36 cellular contexts compared by ENCODE assay signal in the genomic region with DNA sequence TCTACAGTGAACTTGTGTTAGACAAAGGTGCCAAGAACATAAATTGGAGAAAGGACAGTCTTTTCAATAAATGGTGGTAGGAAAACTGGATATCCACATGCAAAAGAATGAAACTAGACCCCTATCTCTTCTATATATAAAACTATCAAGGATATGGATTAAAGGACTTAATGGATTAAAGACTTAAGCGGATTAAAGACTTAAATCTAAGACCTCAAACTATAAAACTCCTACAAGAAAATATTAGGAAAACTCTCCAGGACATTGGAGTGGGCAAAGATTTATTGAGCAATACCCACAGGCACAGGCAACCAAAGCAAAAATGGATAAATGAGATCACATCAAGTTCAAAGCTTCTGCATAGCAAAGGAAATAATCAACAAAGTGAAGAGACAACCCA.
"Had no signal": no experiment of that assay in that cellular context is flagged by ENCODE, and none has a peak within 500 bp of the region (broad histone marks: within the 10 kb centered on the region; RNA-seq: fewer than 3 reads in every experiment).

No MANE protein-coding gene starts in this region.

- H3K27ac Mint-ChIP-seq: activated B cell treated with CpG ODN at 0.5 μM for 24 hours; activated CD4-positive, alpha-beta memory T cell treated with anti-CD3 and anti-CD28 coated beads, Interleukin-2, amount 10 ng/mL, durations not matched to agents 7 days and 5 days; activated CD4-positive, alpha-beta T cell treated with anti-CD3 and anti-CD28 coated beads for 36 hours; activated CD4-positive, alpha-beta T cell treated with anti-CD3 and anti-CD28 coated beads, Interleukin-2, amount 10 ng/mL, durations not matched to agents 7 days and 5 days; activated CD8-positive, alpha-beta memory T cell treated with anti-CD3 and anti-CD28 coated beads, Interleukin-2, amount 10 ng/mL, durations not matched to agents 7 days and 5 days; activated CD8-positive, alpha-beta T cell treated with anti-CD3 and anti-CD28 coated beads, Interleukin-2, amount 10 ng/mL, durations not matched to agents 7 days and 5 days; activated naive CD4-positive, alpha-beta T cell treated with anti-CD3 and anti-CD28 coated beads, Interleukin-2, amount 10 ng/mL, durations not matched to agents 7 days and 5 days; activated naive CD4-positive, alpha-beta T cell treated with anti-CD3 and anti-CD28 coated beads, Interleukin-2, amount 50 U/mL, for 24 hours; activated naive CD8-positive, alpha-beta T cell; activated naive CD8-positive, alpha-beta T cell treated with anti-CD3 and anti-CD28 coated beads, Interleukin-2, amount 10 ng/mL, durations not matched to agents 7 days and 5 days; activated naive CD8-positive, alpha-beta T cell treated with anti-CD3 and anti-CD28 coated beads, Interleukin-2, amount 50 U/mL, for 24 hours; activated T-cell treated with anti-CD3 and anti-CD28 coated beads, Interleukin-2, amount 50 U/mL, for 24 hours; activated T-helper 2 cell treated with anti-CD3 and anti-CD28 coated beads, Interferon-gamma antibody, Interleukin-2, Interleukin-4, amounts not matched to agents 10 μg/mL and 5 μg/mL and 100 μg/mL, durations not matched to agents 14 hours and 24 hours and 36 hours; T-helper 1 cell treated with Interleukin-12 subunit alpha and Interleukin-12 subunit beta and Interleukin-4 antibody, amounts not matched to agents 30 μg/mL and 1 μg/mL, for 36 hours; T-helper 2 cell treated with Interferon-gamma antibody and Interleukin-4, amounts not matched to agents 5 μg/mL and 100 μg/mL, for 36 hours had no signal

- H3K4me1 Mint-ChIP-seq: activated B cell treated with CpG ODN at 0.5 μM for 24 hours; activated CD4-positive, alpha-beta memory T cell treated with anti-CD3 and anti-CD28 coated beads, Interleukin-2, amount 10 ng/mL, durations not matched to agents 7 days and 5 days; activated CD4-positive, alpha-beta T cell treated with anti-CD3 and anti-CD28 coated beads for 36 hours; activated CD4-positive, alpha-beta T cell treated with anti-CD3 and anti-CD28 coated beads, Interleukin-2, amount 10 ng/mL, durations not matched to agents 7 days and 5 days; activated CD8-positive, alpha-beta memory T cell treated with anti-CD3 and anti-CD28 coated beads, Interleukin-2, amount 10 ng/mL, durations not matched to agents 7 days and 5 days; activated naive CD4-positive, alpha-beta T cell treated with anti-CD3 and anti-CD28 coated beads, Interleukin-2, amount 10 ng/mL, durations not matched to agents 7 days and 5 days; activated naive CD4-positive, alpha-beta T cell treated with anti-CD3 and anti-CD28 coated beads, Interleukin-2, amount 50 U/mL, for 24 hours; activated naive CD8-positive, alpha-beta T cell treated with anti-CD3 and anti-CD28 coated beads, Interleukin-2, amount 10 ng/mL, durations not matched to agents 7 days and 5 days; activated naive CD8-positive, alpha-beta T cell treated with anti-CD3 and anti-CD28 coated beads, Interleukin-2, amount 50 U/mL, for 24 hours; brain; central memory CD8-positive, alpha-beta T cell had no signal

- H3K4me3 ChIP-seq: ascending aorta, cardiac muscle cell had no signal

- H3K27me3 Mint-ChIP-seq: activated B cell treated with CpG ODN at 0.5 μM for 24 hours; activated CD4-positive, alpha-beta memory T cell treated with anti-CD3 and anti-CD28 coated beads, Interleukin-2, amount 10 ng/mL, durations not matched to agents 7 days and 5 days; activated CD4-positive, alpha-beta T cell treated with anti-CD3 and anti-CD28 coated beads for 36 hours; activated CD4-positive, alpha-beta T cell treated with anti-CD3 and anti-CD28 coated beads, Interleukin-2, amount 10 ng/mL, durations not matched to agents 7 days and 5 days; activated CD8-positive, alpha-beta memory T cell treated with anti-CD3 and anti-CD28 coated beads, Interleukin-2, amount 10 ng/mL, durations not matched to agents 7 days and 5 days; activated naive CD4-positive, alpha-beta T cell treated with anti-CD3 and anti-CD28 coated beads, Interleukin-2, amount 10 ng/mL, durations not matched to agents 7 days and 5 days; activated naive CD4-positive, alpha-beta T cell treated with anti-CD3 and anti-CD28 coated beads, Interleukin-2, amount 50 U/mL, for 24 hours; activated naive CD8-positive, alpha-beta T cell; activated naive CD8-positive, alpha-beta T cell treated with anti-CD3 and anti-CD28 coated beads, Interleukin-2, amount 10 ng/mL, durations not matched to agents 7 days and 5 days; activated naive CD8-positive, alpha-beta T cell treated with anti-CD3 and anti-CD28 coated beads, Interleukin-2, amount 50 U/mL, for 24 hours; activated T-cell treated with anti-CD3 and anti-CD28 coated beads, Interleukin-2, amount 50 U/mL, for 24 hours; brain; central memory CD8-positive, alpha-beta T cell had no signal

- ATAC-seq: activated CD4-positive, alpha-beta T cell treated with anti-CD3 and anti-CD28 coated beads for 36 hours; activated CD8-positive, alpha-beta memory T cell treated with anti-CD3 and anti-CD28 coated beads, Interleukin-2, amount 10 ng/mL, durations not matched to agents 7 days and 5 days; activated CD8-positive, alpha-beta T cell treated with anti-CD3 and anti-CD28 coated beads, Interleukin-2, amount 10 ng/mL, durations not matched to agents 7 days and 5 days; activated naive CD8-positive, alpha-beta T cell treated with anti-CD3 and anti-CD28 coated beads, Interleukin-2, amount 50 U/mL, for 24 hours had no signal

- H3K4me3 Mint-ChIP-seq: activated B cell treated with CpG ODN at 0.5 μM for 24 hours; activated CD4-positive, alpha-beta memory T cell treated with anti-CD3 and anti-CD28 coated beads, Interleukin-2, amount 10 ng/mL, durations not matched to agents 7 days and 5 days; activated CD4-positive, alpha-beta T cell treated with anti-CD3 and anti-CD28 coated beads for 36 hours; activated CD4-positive, alpha-beta T cell treated with anti-CD3 and anti-CD28 coated beads, Interleukin-2, amount 10 ng/mL, durations not matched to agents 7 days and 5 days; activated CD8-positive, alpha-beta memory T cell treated with anti-CD3 and anti-CD28 coated beads, Interleukin-2, amount 10 ng/mL, durations not matched to agents 7 days and 5 days; activated CD8-positive, alpha-beta T cell treated with anti-CD3 and anti-CD28 coated beads, Interleukin-2, amount 10 ng/mL, durations not matched to agents 7 days and 5 days; activated naive CD4-positive, alpha-beta T cell treated with anti-CD3 and anti-CD28 coated beads, Interleukin-2, amount 10 ng/mL, durations not matched to agents 7 days and 5 days; activated naive CD4-positive, alpha-beta T cell treated with anti-CD3 and anti-CD28 coated beads, Interleukin-2, amount 50 U/mL, for 24 hours; activated naive CD8-positive, alpha-beta T cell; activated naive CD8-positive, alpha-beta T cell treated with anti-CD3 and anti-CD28 coated beads, Interleukin-2, amount 10 ng/mL, durations not matched to agents 7 days and 5 days; activated naive CD8-positive, alpha-beta T cell treated with anti-CD3 and anti-CD28 coated beads, Interleukin-2, amount 50 U/mL, for 24 hours; activated T-cell treated with anti-CD3 and anti-CD28 coated beads, Interleukin-2, amount 50 U/mL, for 24 hours; brain; central memory CD8-positive, alpha-beta T cell; T-helper 1 cell treated with Interleukin-12 subunit alpha and Interleukin-12 subunit beta and Interleukin-4 antibody, amounts not matched to agents 30 μg/mL and 1 μg/mL, for 36 hours; T-helper 2 cell treated with Interferon-gamma antibody and Interleukin-4, amounts not matched to agents 5 μg/mL and 100 μg/mL, for 36 hours had no signal

- DNase-seq: activated B cell treated with CpG ODN at 0.5 μM for 24 hours; activated CD4-positive, alpha-beta memory T cell treated with anti-CD3 and anti-CD28 coated beads, Interleukin-2, amount 10 ng/mL, durations not matched to agents 7 days and 5 days; activated CD4-positive, alpha-beta T cell treated with anti-CD3 and anti-CD28 coated beads for 1 hour; activated CD4-positive, alpha-beta T cell treated with anti-CD3 and anti-CD28 coated beads for 36 hours; activated CD4-positive, alpha-beta T cell treated with anti-CD3 and anti-CD28 coated beads for 48 hours; activated CD4-positive, alpha-beta T cell treated with anti-CD3 and anti-CD28 coated beads, Interleukin-2, amount 10 ng/mL, durations not matched to agents 7 days and 5 days; activated CD4-positive, alpha-beta T cell treated with anti-CD3 and anti-CD28 coated beads, Interleukin-2, amount 50 U/mL, for 48 hours; activated CD8-positive, alpha-beta memory T cell treated with anti-CD3 and anti-CD28 coated beads for 24 hours; activated CD8-positive, alpha-beta memory T cell treated with anti-CD3 and anti-CD28 coated beads, Interleukin-2, amount 10 ng/mL, durations not matched to agents 7 days and 5 days; activated CD8-positive, alpha-beta memory T cell treated with anti-CD3 and anti-CD28 coated beads, Interleukin-2, amount 50 U/mL, for 48 hours; activated CD8-positive, alpha-beta T cell treated with anti-CD3 and anti-CD28 coated beads, Interleukin-2, amount 10 ng/mL, durations not matched to agents 7 days and 5 days; activated effector memory CD4-positive, alpha-beta T cell treated with Interleukin-2 at 50 U/mL for 16 hours; activated gamma-delta T cell; activated naive CD4-positive, alpha-beta T cell treated with anti-CD3 and anti-CD28 coated beads, Interleukin-2, amount 10 ng/mL, durations not matched to agents 7 days and 5 days; activated naive CD4-positive, alpha-beta T cell treated with Interleukin-2 at 50 U/mL for 16 hours; activated naive CD8-positive, alpha-beta T cell treated with anti-CD3 and anti-CD28 coated beads, Interleukin-2, amount 10 ng/mL, durations not matched to agents 7 days and 5 days; activated naive CD8-positive, alpha-beta T cell treated with anti-CD3 and anti-CD28 coated beads, Interleukin-2, amount 50 U/mL, for 24 hours; activated T-cell treated with anti-CD3 and anti-CD28 coated beads, Interleukin-2, amount 50 U/mL, for 24 hours; activated T-cell treated with anti-CD3 and anti-CD28 coated beads, Interleukin-2, amount 50 U/mL, for 48 hours; amygdala; anterior cingulate cortex; caudate nucleus; cerebellar nuclear complex; T-helper 2 cell; T-helper 9 cell had no signal

- H3K9me3 Mint-ChIP-seq: activated CD4-positive, alpha-beta T cell treated with anti-CD3 and anti-CD28 coated beads, Interleukin-2, amount 10 ng/mL, durations not matched to agents 7 days and 5 days; activated naive CD8-positive, alpha-beta T cell treated with anti-CD3 and anti-CD28 coated beads, Interleukin-2, amount 10 ng/mL, durations not matched to agents 7 days and 5 days; activated T-cell treated with anti-CD3 and anti-CD28 coated beads, Interleukin-2, amount 50 U/mL, for 24 hours; T-helper 1 cell treated with Interleukin-12 subunit alpha and Interleukin-12 subunit beta and Interleukin-4 antibody, amounts not matched to agents 30 μg/mL and 1 μg/mL, for 36 hours had no signal

- FAIRE-seq: bronchial epithelial cell, TTC549 had no signal

- H3K36me3 Mint-ChIP-seq: activated CD8-positive, alpha-beta memory T cell treated with anti-CD3 and anti-CD28 coated beads, Interleukin-2, amount 10 ng/mL, durations not matched to agents 7 days and 5 days; activated naive CD4-positive, alpha-beta T cell treated with anti-CD3 and anti-CD28 coated beads, Interleukin-2, amount 10 ng/mL, durations not matched to agents 7 days and 5 days; activated naive CD4-positive, alpha-beta T cell treated with anti-CD3 and anti-CD28 coated beads, Interleukin-2, amount 50 U/mL, for 24 hours; activated naive CD8-positive, alpha-beta T cell; activated naive CD8-positive, alpha-beta T cell treated with anti-CD3 and anti-CD28 coated beads, Interleukin-2, amount 10 ng/mL, durations not matched to agents 7 days and 5 days; brain had no signal
